8 cellular contexts compared by ENCODE assay signal in the genomic region with DNA sequence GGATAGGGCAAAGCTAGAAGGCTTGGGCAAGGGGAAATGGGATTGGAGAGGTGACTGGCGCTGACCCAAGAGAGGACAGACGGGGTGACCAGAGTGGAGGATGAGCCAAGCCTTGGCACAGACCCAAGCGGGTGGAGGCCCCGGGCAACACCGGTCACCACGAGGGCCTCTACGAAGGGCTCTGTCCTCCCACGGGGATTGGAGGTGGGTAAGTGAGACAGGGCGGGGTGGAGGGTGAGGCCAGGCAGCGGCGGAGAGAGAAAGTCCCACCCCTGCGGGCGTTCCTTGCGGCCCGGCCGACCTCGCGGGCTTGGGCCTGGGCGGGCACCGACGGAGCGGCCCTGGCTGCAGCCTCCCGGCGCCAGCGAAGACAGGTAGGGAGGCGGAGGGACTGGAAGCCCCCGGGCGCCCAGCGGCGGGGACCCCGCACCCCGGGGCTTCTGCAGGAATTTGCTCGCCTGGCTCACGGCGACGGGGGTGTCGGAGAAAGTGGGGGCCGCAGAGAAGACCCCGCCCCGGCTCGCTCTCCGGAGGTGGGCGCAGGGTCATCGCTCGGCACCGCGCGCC. TPM values are rescaled to one million over a fixed set of nuclear protein-coding genes. Genes with fewer than 3 reads are reported as not detected.
A peak's percentile ranks its signal among the peaks of the same experiment; 100 is the strongest.
DNase-seq lines count a peak whose midpoint lies in the region; ATAC-seq and TF ChIP-seq lines count a peak whose summit lies in the region.

A gene with protein sequence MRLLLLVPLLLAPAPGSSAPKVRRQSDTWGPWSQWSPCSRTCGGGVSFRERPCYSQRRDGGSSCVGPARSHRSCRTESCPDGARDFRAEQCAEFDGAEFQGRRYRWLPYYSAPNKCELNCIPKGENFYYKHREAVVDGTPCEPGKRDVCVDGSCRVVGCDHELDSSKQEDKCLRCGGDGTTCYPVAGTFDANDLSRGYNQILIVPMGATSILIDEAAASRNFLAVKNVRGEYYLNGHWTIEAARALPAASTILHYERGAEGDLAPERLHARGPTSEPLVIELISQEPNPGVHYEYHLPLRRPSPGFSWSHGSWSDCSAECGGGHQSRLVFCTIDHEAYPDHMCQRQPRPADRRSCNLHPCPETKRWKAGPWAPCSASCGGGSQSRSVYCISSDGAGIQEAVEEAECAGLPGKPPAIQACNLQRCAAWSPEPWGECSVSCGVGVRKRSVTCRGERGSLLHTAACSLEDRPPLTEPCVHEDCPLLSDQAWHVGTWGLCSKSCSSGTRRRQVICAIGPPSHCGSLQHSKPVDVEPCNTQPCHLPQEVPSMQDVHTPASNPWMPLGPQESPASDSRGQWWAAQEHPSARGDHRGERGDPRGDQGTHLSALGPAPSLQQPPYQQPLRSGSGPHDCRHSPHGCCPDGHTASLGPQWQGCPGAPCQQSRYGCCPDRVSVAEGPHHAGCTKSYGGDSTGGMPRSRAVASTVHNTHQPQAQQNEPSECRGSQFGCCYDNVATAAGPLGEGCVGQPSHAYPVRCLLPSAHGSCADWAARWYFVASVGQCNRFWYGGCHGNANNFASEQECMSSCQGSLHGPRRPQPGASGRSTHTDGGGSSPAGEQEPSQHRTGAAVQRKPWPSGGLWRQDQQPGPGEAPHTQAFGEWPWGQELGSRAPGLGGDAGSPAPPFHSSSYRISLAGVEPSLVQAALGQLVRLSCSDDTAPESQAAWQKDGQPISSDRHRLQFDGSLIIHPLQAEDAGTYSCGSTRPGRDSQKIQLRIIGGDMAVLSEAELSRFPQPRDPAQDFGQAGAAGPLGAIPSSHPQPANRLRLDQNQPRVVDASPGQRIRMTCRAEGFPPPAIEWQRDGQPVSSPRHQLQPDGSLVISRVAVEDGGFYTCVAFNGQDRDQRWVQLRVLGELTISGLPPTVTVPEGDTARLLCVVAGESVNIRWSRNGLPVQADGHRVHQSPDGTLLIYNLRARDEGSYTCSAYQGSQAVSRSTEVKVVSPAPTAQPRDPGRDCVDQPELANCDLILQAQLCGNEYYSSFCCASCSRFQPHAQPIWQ (plus strand): TSS at position 288 of the 567 bp plus-strand sequence. CDS start 2,273 bp downstream, outside the sequence.

- H3K4me2 ChIP-seq in BLaER1 treated with 17β-estradiol and CSF1 and Interleukin-3, amounts not matched to agents 10 nM and 100 nM, result peak within 1 kb of the TSS; percentile 72 to 98 (median 92)

- H3K27ac Mint-ChIP-seq in immature natural killer cell, result no peak within 1 kb of the TSS
- H3K27ac Mint-ChIP-seq in stimulated activated effector memory CD8-positive, alpha-beta T cell treated with anti-CD3 and anti-CD28 coated beads, Interleukin-12 subunit alpha, Interleukin-12 subunit beta, amount 100 ng/mL, for 72 hours, result no peak within 1 kb of the TSS

- H3K27ac ChIP-seq in BLaER1 treated with 17β-estradiol and CSF1 and Interleukin-3, amounts not matched to agents 10 nM and 100 nM, result no peak within 1 kb of the TSS
- H3K27ac ChIP-seq in HL-60 (replicated peaks) (no peak within 1 kb of the TSS), angular gyrus (ENCODE audit: low read depth, low read length) (peak within 1 kb of the TSS; percentile 15)

- peaks cover 19 to 35% (median 20%) of the 10 kb centered on the region in 3 donors for H3K27me3 Mint-ChIP-seq in immature natural killer cell (ENCODE audit: low read depth in 3 of 3)

- TF ChIP-seq CTCF in HL-60 (IDR thresholded peaks at IDR 0.05; ENCODE audit: insufficient read depth, low read length), result no peak

- no peaks in the 10 kb centered on the region for H3K9me3 Mint-ChIP-seq in immature natural killer cell
- no peaks in the 10 kb centered on the region for H3K9me3 Mint-ChIP-seq in stimulated activated effector memory CD8-positive, alpha-beta T cell treated with anti-CD3 and anti-CD28 coated beads, Interleukin-12 subunit alpha, Interleukin-12 subunit beta, amount 100 ng/mL, for 72 hours

- DNase-seq in HL-60 (ENCODE audit: low read depth in 1 of 2, low spot score in 1 of 2), result no peak
- no peak for DNase-seq in immature natural killer cell
- DNase-seq in stimulated activated effector memory CD8-positive, alpha-beta T cell treated with anti-CD3 and anti-CD28 coated beads, Interleukin-12 subunit alpha, Interleukin-12 subunit beta, amount 100 ng/mL, for 72 hours (ENCODE audit: low spot score in 2 of 2), result no peak
- no peak for DNase-seq in activated CD4-positive, CD25-positive, alpha-beta regulatory T cell (lab: John Stamatoyannopoulos, UW)
- no peak for DNase-seq in NCI-H128 (lab: John Stamatoyannopoulos, UW; ENCODE audit: unreplicated experiment)
- DNase-seq in MV-4-11 (lab: John Stamatoyannopoulos, UW), result no peak

- peak within 1 kb of the TSS; percentile 3 to 72 (median 28) for H3K4me3 Mint-ChIP-seq in immature natural killer cell
- peak within 1 kb of the TSS; percentile 52 for H3K4me3 Mint-ChIP-seq in stimulated activated effector memory CD8-positive, alpha-beta T cell treated with anti-CD3 and anti-CD28 coated beads, Interleukin-12 subunit alpha, Interleukin-12 subunit beta, amount 100 ng/mL, for 72 hours

- ATAC-seq in stimulated activated effector memory CD8-positive, alpha-beta T cell treated with anti-CD3 and anti-CD28 coated beads, Interleukin-12 subunit alpha, Interleukin-12 subunit beta, amount 100 ng/mL, for 72 hours, result peak; percentile 46

- H3K36me3 Mint-ChIP-seq in immature natural killer cell, result no peaks in the 10 kb centered on the region
- H3K36me3 Mint-ChIP-seq in stimulated activated effector memory CD8-positive, alpha-beta T cell treated with anti-CD3 and anti-CD28 coated beads, Interleukin-12 subunit alpha, Interleukin-12 subunit beta, amount 100 ng/mL, for 72 hours, result peaks cover 6% of the 10 kb centered on the region

- peaks cover 85 to 100% (median 100%) of the 10 kb centered on the region in 11 experiments for H3K27me3 ChIP-seq in BLaER1 treated with 17β-estradiol and CSF1 and Interleukin-3, amounts not matched to agents 10 nM and 100 nM
- H3K27me3 ChIP-seq in HL-60 (ENCODE audit: insufficient read depth, poor library complexity, severe bottlenecking), result peaks cover 14% of the 10 kb centered on the region

- peak within 1 kb of the TSS in 8 of 11 experiments; percentile 15 to 58 (median 40); a peak in 11 of 22 replicates for H3K9ac ChIP-seq in BLaER1 treated with 17β-estradiol and CSF1 and Interleukin-3, amounts not matched to agents 10 nM and 100 nM

- H3K4me1 Mint-ChIP-seq in immature natural killer cell, result peaks cover 2 to 6% of the 10 kb centered on the region in 2 donors
- peaks cover 30% of the 10 kb centered on the region for H3K4me1 Mint-ChIP-seq in stimulated activated effector memory CD8-positive, alpha-beta T cell treated with anti-CD3 and anti-CD28 coated beads, Interleukin-12 subunit alpha, Interleukin-12 subunit beta, amount 100 ng/mL, for 72 hours

- H3K9me3 ChIP-seq in BLaER1 treated with 17β-estradiol and CSF1 and Interleukin-3, amounts not matched to agents 10 nM and 100 nM (replicated peaks in 1 of 11), result no peaks in the 10 kb centered on the region

- no peaks in the 10 kb centered on the region for H3K36me3 ChIP-seq in BLaER1 treated with 17β-estradiol and CSF1 and Interleukin-3, amounts not matched to agents 10 nM and 100 nM

- peak within 1 kb of the TSS; percentile 32 to 67 (median 50) for H3K4me3 ChIP-seq in BLaER1 treated with 17β-estradiol and CSF1 and Interleukin-3, amounts not matched to agents 10 nM and 100 nM
- H3K4me3 ChIP-seq in HL-60 (replicated peaks; ENCODE audit: insufficient read depth, low read length), result peak within 1 kb of the TSS; percentile 27

- H3K4me1 ChIP-seq in BLaER1 treated with 17β-estradiol and CSF1 and Interleukin-3, amounts not matched to agents 10 nM and 100 nM, result peaks cover 63 to 73% (median 68%) of the 10 kb centered on the region in 10 experiments

- H4K20me1 ChIP-seq in BLaER1 treated with 17β-estradiol and CSF1 and Interleukin-3, amounts not matched to agents 10 nM and 100 nM, result peaks cover 0 to 62% (median 44%) of the 10 kb centered on the region in 11 experiments; a peak in 18 of 22 replicates

RNA-seq across cellular contexts. Expression of the gene that starts here (rescaled TPM):
- polyA plus RNA-seq in immature natural killer cell, result under 1 TPM in 2 of 3 donors, not detected in 1; 0.15 to 0.47 TPM
